Comparison of ENCODE assay signal across 10 cellular contexts in genomic region chr6:167893416-167893815, GRCh38.
DNase-seq lines count a peak whose midpoint lies in the region; FAIRE-seq and TF ChIP-seq lines count a peak whose summit lies in the region.
"Had no signal": no experiment of that assay in that cellular context is flagged by ENCODE, and none has a peak within 500 bp of the region (broad histone marks: within the 10 kb centered on the region; RNA-seq: fewer than 3 reads in every experiment).

No MANE protein-coding gene starts in this region.

- no peak for TF ChIP-seq CTCF in fibroblast of villous mesenchyme (IDR thresholded peaks at IDR 0.05; ENCODE audit: insufficient read depth, low read depth, low read length)

- no peaks in the 10 kb centered on the region for H3K4me1 Mint-ChIP-seq in activated T-helper 1 cell treated with anti-CD3 and anti-CD28 coated beads, Interleukin-12 subunit alpha, Interleukin-12 subunit beta, Interleukin-2, Interleukin-4 antibody, amounts not matched to agents 30 ng/mL and 10 ng/mL and 1 ng/mL, durations not matched to agents 14 hours and 24 hours and 36 hours (ENCODE audit: low read depth)
- H3K4me1 Mint-ChIP-seq: activated naive CD4-positive, alpha-beta T cell treated with anti-CD3 and anti-CD28 coated beads, Interleukin-2, amount 50 U/mL, for 24 hours had no signal

- no peaks in the 10 kb centered on the region for H3K27me3 Mint-ChIP-seq in activated T-helper 1 cell treated with anti-CD3 and anti-CD28 coated beads, Interleukin-12 subunit alpha, Interleukin-12 subunit beta, Interleukin-2, Interleukin-4 antibody, amounts not matched to agents 30 ng/mL and 10 ng/mL and 1 ng/mL, durations not matched to agents 14 hours and 24 hours and 36 hours (ENCODE audit: insufficient read depth)
- H3K27me3 Mint-ChIP-seq: activated naive CD4-positive, alpha-beta T cell treated with anti-CD3 and anti-CD28 coated beads, Interleukin-2, amount 50 U/mL, for 24 hours had no signal

- peaks cover 10% of the 10 kb centered on the region for H3K36me3 Mint-ChIP-seq in activated T-helper 1 cell treated with anti-CD3 and anti-CD28 coated beads, Interleukin-12 subunit alpha, Interleukin-12 subunit beta, Interleukin-2, Interleukin-4 antibody, amounts not matched to agents 30 ng/mL and 10 ng/mL and 1 ng/mL, durations not matched to agents 14 hours and 24 hours and 36 hours (ENCODE audit: low read depth)
- H3K36me3 Mint-ChIP-seq: activated naive CD4-positive, alpha-beta T cell treated with anti-CD3 and anti-CD28 coated beads, Interleukin-2, amount 50 U/mL, for 24 hours had no signal

- intact Hi-C loops in activated T-helper 1 cell treated with anti-CD3 and anti-CD28 coated beads, Interleukin-12 subunit alpha, Interleukin-12 subunit beta, Interleukin-2, Interleukin-4 antibody, amounts not matched to agents 30 ng/mL and 10 ng/mL and 1 ng/mL, durations not matched to agents 14 hours and 24 hours and 36 hours (cut with micrococcal nuclease): no loop called here

- no peak overlapping the region for H3K27ac Mint-ChIP-seq in activated T-helper 1 cell treated with anti-CD3 and anti-CD28 coated beads, Interleukin-12 subunit alpha, Interleukin-12 subunit beta, Interleukin-2, Interleukin-4 antibody, amounts not matched to agents 30 ng/mL and 10 ng/mL and 1 ng/mL, durations not matched to agents 14 hours and 24 hours and 36 hours
- H3K27ac Mint-ChIP-seq: activated naive CD4-positive, alpha-beta T cell treated with anti-CD3 and anti-CD28 coated beads, Interleukin-2, amount 50 U/mL, for 24 hours had no signal

- no peak overlapping the region for H3K4me3 ChIP-seq in fibroblast of villous mesenchyme (ENCODE audit: low read depth, low read length)
- H3K4me3 ChIP-seq: SJCRH30 had no signal

- H3K9me3 Mint-ChIP-seq in activated T-helper 1 cell treated with anti-CD3 and anti-CD28 coated beads, Interleukin-12 subunit alpha, Interleukin-12 subunit beta, Interleukin-2, Interleukin-4 antibody, amounts not matched to agents 30 ng/mL and 10 ng/mL and 1 ng/mL, durations not matched to agents 14 hours and 24 hours and 36 hours: no peaks in the 10 kb centered on the region
- H3K9me3 Mint-ChIP-seq: activated naive CD4-positive, alpha-beta T cell treated with anti-CD3 and anti-CD28 coated beads, Interleukin-2, amount 50 U/mL, for 24 hours had no signal

- DNase-seq in ELR (ENCODE audit: low read depth) (peak; percentile 75), H4 (ENCODE audit: low spot score) (peak; percentile 4), HT1080 (ENCODE audit: low read depth) (peak; percentile 77), fibroblast of villous mesenchyme (ENCODE audit: low read depth) (peak; percentile 4), SHP77 treated with DMSO at 0.1 percent for 48 hours (lab: John Stamatoyannopoulos, UW) (no peak), mucosa of gallbladder (ENCODE audit: low spot score) (no peak), frontal cortex (ENCODE audit: low spot score in 2 of 2) (no peak)
- DNase-seq in activated T-helper 1 cell treated with anti-CD3 and anti-CD28 coated beads, Interleukin-12 subunit alpha, Interleukin-12 subunit beta, Interleukin-2, Interleukin-4 antibody, amounts not matched to agents 30 ng/mL and 10 ng/mL and 1 ng/mL, durations not matched to agents 14 hours and 24 hours and 36 hours (ENCODE audit: low spot score): no peak

- no peak for FAIRE-seq in frontal cortex (lab: Jason Lieb, UNC)

- H3K4me3 Mint-ChIP-seq in activated T-helper 1 cell treated with anti-CD3 and anti-CD28 coated beads, Interleukin-12 subunit alpha, Interleukin-12 subunit beta, Interleukin-2, Interleukin-4 antibody, amounts not matched to agents 30 ng/mL and 10 ng/mL and 1 ng/mL, durations not matched to agents 14 hours and 24 hours and 36 hours: no peak overlapping the region
- H3K4me3 Mint-ChIP-seq: activated naive CD4-positive, alpha-beta T cell treated with anti-CD3 and anti-CD28 coated beads, Interleukin-2, amount 50 U/mL, for 24 hours had no signal

Comparison
In these comparisons a context has a peak if more than half of its experiments do, and no peak if none do; other contexts are left out.
1. DNase-seq: peak in ELR (single experiment), H4 (single experiment), HT1080 (single experiment) and fibroblast of villous mesenchyme (single experiment); none in activated T-helper 1 cell treated with anti-CD3 and anti-CD28 coated beads, Interleukin-12 subunit alpha, Interleukin-12 subunit beta, Interleukin-2, Interleukin-4 antibody, amounts not matched to agents 30 ng/mL and 10 ng/mL and 1 ng/mL, durations not matched to agents 14 hours and 24 hours and 36 hours (single experiment), SHP77 treated with DMSO at 0.1 percent for 48 hours (single experiment), mucosa of gallbladder (single experiment) and frontal cortex (0 of 2).